Comparison of ENCODE assay signal across 21 cellular contexts in the genomic region with DNA sequence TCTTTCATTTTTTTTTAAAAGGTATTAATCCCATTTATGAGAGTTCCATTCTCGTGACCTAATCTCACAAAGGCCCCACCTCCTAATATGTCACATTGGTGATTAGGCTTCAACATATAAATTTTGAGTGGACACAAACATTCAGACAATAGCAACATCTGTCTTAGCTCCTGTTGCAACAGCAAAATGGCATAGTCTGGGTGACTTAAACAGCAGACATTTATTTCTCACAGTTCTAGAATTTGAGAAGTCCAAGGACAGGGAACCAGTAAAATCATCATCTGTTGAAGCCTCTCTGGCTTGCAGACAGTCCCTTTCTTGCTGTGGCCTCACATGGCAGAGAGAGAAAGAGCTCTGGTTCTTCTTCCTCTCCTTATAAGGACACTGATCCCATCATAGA. TPM values are rescaled to one million over a fixed set of nuclear protein-coding genes. Genes with fewer than 3 reads are reported as not detected.
DNase-seq lines count a peak whose midpoint lies in the region; ATAC-seq and TF ChIP-seq lines count a peak whose summit lies in the region.
"Had no signal": no experiment of that assay in that cellular context is flagged by ENCODE, and none has a peak within 500 bp of the region (broad histone marks: within the 10 kb centered on the region; RNA-seq: fewer than 3 reads in every experiment).

No MANE protein-coding gene starts in this region.

- no peak overlapping the region for H2AFZ ChIP-seq in OCI-LY7 (ENCODE audit: low read length)
- H2AFZ ChIP-seq: GM23248 had no signal

- no CpG with 5 or more reads among the region's 1 CpG for WGBS in mesendoderm (ENCODE audit: extremely low coverage, insufficient coverage, low lambda C conversion rate)

- intact Hi-C loops in OCI-LY7 (cut with micrococcal nuclease; ENCODE audit: unreplicated experiment): no loop called here

- H3K36me3 ChIP-seq in mesendoderm (ENCODE audit: control insufficient read depth, insufficient read depth, low read length) (no peaks in the 10 kb centered on the region), skeletal muscle satellite cell (ENCODE audit: insufficient read depth, low read length) (no peaks in the 10 kb centered on the region), OCI-LY7 (ENCODE audit: insufficient read depth, low read length) (no peaks in the 10 kb centered on the region)
- H3K36me3 ChIP-seq: BLaER1 had no signal

- peak overlapping the region; percentile 60 for H2BK15ac ChIP-seq in mesendoderm (replicated peaks; ENCODE audit: low read depth)

- no peak overlapping the region for H2BK120ac ChIP-seq in mesendoderm (ENCODE audit: low read depth, low read length)

- no peak overlapping the region for H4K8ac ChIP-seq in mesendoderm (ENCODE audit: low read depth, low read length)

- CTCF ChIA-PET in OCI-LY7 (lab: Charles Lee; ENCODE audit: unreplicated experiment): no interaction called here

- H3K4me2 ChIP-seq in mesendoderm (ENCODE audit: low read length) (no peak overlapping the region), skeletal muscle satellite cell (ENCODE audit: low read length) (no peak overlapping the region), OCI-LY7 (ENCODE audit: low read length) (no peak overlapping the region)
- H3K4me2 ChIP-seq: BLaER1 had no signal

- no peaks in the 10 kb centered on the region for H3K9me2 ChIP-seq in OCI-LY7 (ENCODE audit: insufficient read depth, low read length)

- H3K56ac ChIP-seq in mesendoderm (ENCODE audit: low read length): no peak overlapping the region

- TF ChIP-seq CTCF in OCI-LY7 (conservative IDR thresholded peaks at IDR 0.05; ENCODE audit: low read length): no peak

- ATAC-seq in HG03469 (IDR thresholded peaks at IDR 0.05; ENCODE audit: unreplicated experiment) (no peak), HG02840 (IDR thresholded peaks at IDR 0.05; ENCODE audit: low FRiP score, unreplicated experiment) (no peak)
- ATAC-seq: CD8-positive, alpha-beta T cell; GM12878 had no signal

- H3K9me3 ChIP-seq in skeletal muscle satellite cell (replicated peaks; ENCODE audit: low read length) (no peaks in the 10 kb centered on the region), OCI-LY7 (ENCODE audit: low read length) (no peaks in the 10 kb centered on the region)
- H3K9me3 ChIP-seq: BLaER1, Caco-2 had no signal

- no peak overlapping the region for H3K23ac ChIP-seq in mesendoderm (ENCODE audit: low read length)

- no peaks in the 10 kb centered on the region for H4K20me1 ChIP-seq in OCI-LY7 (ENCODE audit: insufficient read depth, low read length)
- H4K20me1 ChIP-seq: BLaER1 had no signal

- H2AK5ac ChIP-seq in mesendoderm (ENCODE audit: low read length): no peak overlapping the region

- H3K4ac ChIP-seq in mesendoderm (ENCODE audit: low read depth, low read length): no peak overlapping the region

- POLR2A ChIA-PET in OCI-LY7 (lab: Charles Lee): interaction anchor here (0.9 kb wide), 1 partner anchor 67 kb away, joined by 3 read pairs; no protein-coding TSS in a partner anchor

- H2BK5ac ChIP-seq in mesendoderm (ENCODE audit: low read length): no peak overlapping the region

- H3K4me1 ChIP-seq in mesendoderm (ENCODE audit: control insufficient read depth, low read depth, low read length) (no peaks in the 10 kb centered on the region), skeletal muscle satellite cell (ENCODE audit: control insufficient read depth, insufficient read depth, low read length) (peaks cover 47% of the 10 kb centered on the region), OCI-LY7 (ENCODE audit: insufficient read depth, low read length, poor library complexity, severe bottlenecking) (peaks cover 16% of the 10 kb centered on the region)
- H3K4me1 ChIP-seq: Caco-2 had no signal

- H3K79me2 ChIP-seq in mesendoderm (ENCODE audit: control insufficient read depth, insufficient read depth, low read length) (no peaks in the 10 kb centered on the region), OCI-LY7 (ENCODE audit: insufficient read depth, low read depth, low read length) (no peaks in the 10 kb centered on the region)

- no TSS peak for BruUV-seq in OCI-LY7 (replicated peaks; lab: Mats Ljungman, UMichigan)

- H3K18ac ChIP-seq in mesendoderm (ENCODE audit: low read length): no peak overlapping the region

- no peak overlapping the region for H3K27ac ChIP-seq in mesendoderm (ENCODE audit: low read depth, low read length)
- no peak overlapping the region for H3K27ac ChIP-seq in OCI-LY7 (ENCODE audit: low read depth, low read length, poor library complexity, severe bottlenecking)
- H3K27ac ChIP-seq: BLaER1, C4-2B, GM23248 had no signal

- peak; percentile 7 for DNase-seq in amniotic epithelial cell (ENCODE audit: low read depth)
- DNase-seq in mesendoderm: no peak
- no peak for DNase-seq in OCI-LY7 (ENCODE audit: low spot score)
- DNase-seq: Caco-2; CD4-positive, CD25-positive, alpha-beta regulatory T cell; CD8-positive, alpha-beta T cell; DMS153; DND-41; GDM1; GM23248; H7; HCEC 1CT had no signal

- H3K27me3 ChIP-seq in mesendoderm (ENCODE audit: insufficient read depth, low read length, poor library complexity) (no peaks in the 10 kb centered on the region), skeletal muscle satellite cell (ENCODE audit: control insufficient read depth, insufficient read depth, low read length) (no peaks in the 10 kb centered on the region)
- H3K27me3 ChIP-seq: BLaER1 had no signal

- H3K9ac ChIP-seq in mesendoderm (ENCODE audit: low read length) (no peak overlapping the region), skeletal muscle satellite cell (ENCODE audit: low read depth, low read length) (peak overlapping the region; percentile 60)
- H3K9ac ChIP-seq: BLaER1, GM23248 had no signal

- H3K4me3 ChIP-seq in mesendoderm (ENCODE audit: low read length): no peak overlapping the region
- H3K4me3 ChIP-seq in skeletal muscle satellite cell (ENCODE audit: low read length): no peak overlapping the region
- no peak overlapping the region for H3K4me3 ChIP-seq in OCI-LY7 (ENCODE audit: low read depth, low read length, poor library complexity, severe bottlenecking)
- H3K4me3 ChIP-seq: BLaER1, GM12878, GM23248 had no signal

- no peak overlapping the region for H4K5ac ChIP-seq in mesendoderm (ENCODE audit: low read length)

- no peaks in the 10 kb centered on the region for H3K79me1 ChIP-seq in mesendoderm (ENCODE audit: low read length)

RNA-seq across cellular contexts. Expression of gene PLSCR2, which starts 3.2 kb away (rescaled TPM):
- not detected for polyA plus RNA-seq in mesendoderm (2013, experiment 1 of 2)
- polyA plus RNA-seq in mesendoderm (2013, experiment 2 of 2): not detected
- not detected in 2 replicates for total RNA-seq in skeletal muscle satellite cell (2012; rRNA removed)
- total RNA-seq in OCI-LY7 (2014; rRNA removed; shearing (Covaris generic)): not detected in 2 replicates
- not detected in 2 replicates for total RNA-seq in OCI-LY7 (2022)
- total RNA-seq: A172; A673; Caco-2; CD4-positive, CD25-positive, alpha-beta regulatory T cell; CD8-positive, alpha-beta T cell; GM12878; GM23248; H1 had no signal
- polyA plus RNA-seq: GM12878, GM23248, H1 had no signal
